ENCODE assay signal across 8 cellular contexts in genomic region chr1:1399187-1399869, GRCh38. TPM values are rescaled to one million over a fixed set of nuclear protein-coding genes. Genes with fewer than 3 reads are reported as not detected.
DNase-seq lines count a peak whose midpoint lies in the region; ATAC-seq and TF ChIP-seq lines count a peak whose summit lies in the region.

CCNL2 (minus strand) TSS chr1:1399335; CDS start chr1:1399306, 29 bp downstream.

- no peak for TF ChIP-seq EP300 in transverse colon (IDR thresholded peaks at IDR 0.05; ENCODE audit: low read depth)

- H3K27me3 ChIP-seq in cardiac muscle cell (no peaks in the 10 kb centered on the region), trophoblast cell (ENCODE audit: insufficient read depth, low read length) (no peaks in the 10 kb centered on the region), transverse colon (no peaks in the 10 kb centered on the region)

- peaks cover 57% of the 10 kb centered on the region for H3K4me1 Mint-ChIP-seq in activated naive CD8-positive, alpha-beta T cell treated with anti-CD3 and anti-CD28 coated beads, Interleukin-2, amount 50 U/mL, for 24 hours

- H3K9ac ChIP-seq in trophoblast cell (ENCODE audit: low read length) = peak within 1 kb of the TSS; percentile 100

- in situ Hi-C loops in transverse colon (cut with MboI; ENCODE audit: low pct_ligation_motif_present in 1 of 4, low pct_unique_long_range_greater_than_20kb in 1 of 4, low sequenced_read_pairs in 3 of 4) = no loop called here

- H3K36me3 ChIP-seq in cardiac muscle cell = peaks cover 38% of the 10 kb centered on the region
- peaks cover 57 to 59% of the 10 kb centered on the region in 2 experiments for H3K36me3 ChIP-seq in trophoblast cell (ENCODE audit: control insufficient read depth in 1 of 2, insufficient read depth in 2 of 2, low read length in 2 of 2)
- peaks cover 0 to 22% (median 10%) of the 10 kb centered on the region in 4 donors for H3K36me3 ChIP-seq in transverse colon

- peak; percentile 90 for ATAC-seq in HG02763 (IDR thresholded peaks at IDR 0.05; ENCODE audit: unreplicated experiment)
- ATAC-seq in activated naive CD8-positive, alpha-beta T cell treated with anti-CD3 and anti-CD28 coated beads, Interleukin-2, amount 50 U/mL, for 24 hours = peak; percentile 98

- peak; percentile 74 for TF ChIP-seq POLR2A in transverse colon (IDR thresholded peaks at IDR 0.05)

- peak within 1 kb of the TSS; percentile 97 for H3K18ac ChIP-seq in trophoblast cell (ENCODE audit: low read length)

- no CpG with 5 or more reads among the region's 86 CpGs for WGBS in trophoblast cell (ENCODE audit: extremely low coverage, insufficient coverage, insufficient read length)
- 0% methylated on average over 46 of the region's 86 CpGs; no CpG with 5 or more reads in 1 of the 2 donors for WGBS in transverse colon (ENCODE audit: low coverage in 1 of 2), 2 donors

- peak within 1 kb of the TSS; percentile 16 for H2BK12ac ChIP-seq in trophoblast cell (ENCODE audit: low read length)

- H4K91ac ChIP-seq in trophoblast cell (ENCODE audit: low read depth, low read length) = peak within 1 kb of the TSS; percentile 98

- TF ChIP-seq CTCF in GM12874 (IDR thresholded peaks at IDR 0.05; ENCODE audit: insufficient read depth, low read depth, low read length) (peak; percentile 69), cardiac muscle cell (IDR thresholded peaks at IDR 0.05; ENCODE audit: low read depth, low read length) (peak; percentile 47), transverse colon (IDR thresholded peaks at IDR 0.05) (peak; percentile 56 to 92 (median 70))

- peaks cover 20% of the 10 kb centered on the region for H3K79me2 ChIP-seq in trophoblast cell (ENCODE audit: control insufficient read depth, insufficient read depth, low read length, poor library complexity)

- H3K4me2 ChIP-seq in trophoblast cell (ENCODE audit: low read length) = peak within 1 kb of the TSS; percentile 96

- H3K9me3 Mint-ChIP-seq in activated naive CD8-positive, alpha-beta T cell treated with anti-CD3 and anti-CD28 coated beads, Interleukin-2, amount 50 U/mL, for 24 hours = no peaks in the 10 kb centered on the region

- H3K4me3 ChIP-seq in cardiac muscle cell (peak within 1 kb of the TSS; percentile 91), trophoblast cell (ENCODE audit: low read depth, low read length) (peak within 1 kb of the TSS; percentile 99), transverse colon (peak within 1 kb of the TSS; percentile 79 to 98 (median 93))

- H3K79me1 ChIP-seq in trophoblast cell (ENCODE audit: low read length) = peaks cover 12% of the 10 kb centered on the region

- H3K23ac ChIP-seq in trophoblast cell (ENCODE audit: low read length) = no peak within 1 kb of the TSS

- H4K8ac ChIP-seq in trophoblast cell (ENCODE audit: low read depth, low read length) = peak within 1 kb of the TSS; percentile 98

- H3K27ac ChIP-seq in cardiac muscle cell = peak within 1 kb of the TSS; percentile 87
- H3K27ac ChIP-seq in trophoblast cell (ENCODE audit: low read depth, low read length) = peak within 1 kb of the TSS; percentile 74
- H3K27ac ChIP-seq in transverse colon = peak within 1 kb of the TSS; percentile 86 to 94 (median 89)

- H3K4ac ChIP-seq in trophoblast cell (ENCODE audit: low read depth, low read length) = peak within 1 kb of the TSS; percentile 100

- H3K9me3 ChIP-seq in cardiac muscle cell (ENCODE audit: low read depth) (no peaks in the 10 kb centered on the region), trophoblast cell (ENCODE audit: insufficient read depth, low read depth, low read length) (no peaks in the 10 kb centered on the region), transverse colon (no peaks in the 10 kb centered on the region)

- H3K4me1 ChIP-seq in cardiac muscle cell (ENCODE audit: low read depth) (peaks cover 7% of the 10 kb centered on the region), trophoblast cell (ENCODE audit: control insufficient read depth in 1 of 2, insufficient read depth in 2 of 2, low read length in 2 of 2) (peaks cover 17 to 18% of the 10 kb centered on the region in 2 experiments), transverse colon (peaks cover 15 to 32% (median 22%) of the 10 kb centered on the region in 4 donors)

- peak within 1 kb of the TSS; percentile 99 for H2AK5ac ChIP-seq in trophoblast cell (ENCODE audit: low read length)

- H3K27me3 Mint-ChIP-seq in activated naive CD8-positive, alpha-beta T cell treated with anti-CD3 and anti-CD28 coated beads, Interleukin-2, amount 50 U/mL, for 24 hours = no peaks in the 10 kb centered on the region

- H4K12ac ChIP-seq in trophoblast cell (ENCODE audit: low read depth, low read length) = peak within 1 kb of the TSS; percentile 99

- H2BK120ac ChIP-seq in trophoblast cell (ENCODE audit: insufficient read depth, low read length, poor library complexity) = peak within 1 kb of the TSS; percentile 95

- H3K14ac ChIP-seq in trophoblast cell (ENCODE audit: low read length) = peak within 1 kb of the TSS; percentile 99

- H3K4me3 Mint-ChIP-seq in activated naive CD8-positive, alpha-beta T cell treated with anti-CD3 and anti-CD28 coated beads, Interleukin-2, amount 50 U/mL, for 24 hours = peak within 1 kb of the TSS; percentile 95

- DNase-seq in NCI-H1417 (lab: John Stamatoyannopoulos, UW) (peak; percentile 98 to 99 (median 98)), SW 1271 (lab: John Stamatoyannopoulos, UW) (peak; percentile 86 to 89), cardiac muscle cell (ENCODE audit: low read depth in 1 of 2, low spot score in 1 of 2) (peak; percentile 99), trophoblast cell (peak; percentile 99 to 100), transverse colon (peak; percentile 99)
- peak; percentile 100 for DNase-seq in activated naive CD8-positive, alpha-beta T cell treated with anti-CD3 and anti-CD28 coated beads, Interleukin-2, amount 50 U/mL, for 24 hours

- H3K36me3 Mint-ChIP-seq in activated naive CD8-positive, alpha-beta T cell treated with anti-CD3 and anti-CD28 coated beads, Interleukin-2, amount 50 U/mL, for 24 hours (ENCODE audit: low read depth) = peaks cover 65% of the 10 kb centered on the region

- H2AFZ ChIP-seq in trophoblast cell (ENCODE audit: insufficient read depth, low read length, poor library complexity) = peak within 1 kb of the TSS; percentile 88

- intact Hi-C loops in transverse colon (cut with DNase I; ENCODE audit: low total_unique reads) = no loop called here

- H3K27ac Mint-ChIP-seq in activated naive CD8-positive, alpha-beta T cell treated with anti-CD3 and anti-CD28 coated beads, Interleukin-2, amount 50 U/mL, for 24 hours = peak within 1 kb of the TSS; percentile 91

- peak within 1 kb of the TSS; percentile 88 for H2BK5ac ChIP-seq in trophoblast cell (ENCODE audit: low read depth, low read length, poor library complexity)

RNA-seq across cellular contexts. Expression of gene CCNL2, which starts in this region (rescaled TPM):
- total RNA-seq in cardiac muscle cell = 183 and 230 TPM in 2 replicates
- 283 and 301 TPM in 2 replicates for polyA plus RNA-seq in cardiac muscle cell
- 113 and 119 TPM in 2 replicates for polyA plus RNA-seq in trophoblast cell (2013)
- 100 to 1,000 TPM; 169 to 657 (median 349) TPM for total RNA-seq in transverse colon

Comparison
In these comparisons a context has a peak if more than half of its experiments do, and no peak if none do; other contexts are left out.
1. Peak in every context shown above with its lines: DNase-seq, ATAC-seq, H3K4me3 ChIP-seq and H3K27ac ChIP-seq.